9 cellular contexts compared by ENCODE assay signal in genomic region chr11:47257518-47258316, GRCh38. TPM values are rescaled to one million over a fixed set of nuclear protein-coding genes. Genes with fewer than 3 reads are reported as not detected.
DNase-seq lines count a peak whose midpoint lies in the region; ATAC-seq and TF ChIP-seq lines count a peak whose summit lies in the region.
"Had no signal": no experiment of that assay in that cellular context is flagged by ENCODE, and none has a peak within 500 bp of the region (broad histone marks: within the 10 kb centered on the region; RNA-seq: fewer than 3 reads in every experiment).

Gene NR1H3 (plus strand): TSS chr11:47257996. CDS start chr11:47259217, 1,221 bp downstream.

- TF ChIP-seq EP300 in suprapubic skin (IDR thresholded peaks at IDR 0.05) = no peak

- DNase-seq in NCI-H2196 (lab: John Stamatoyannopoulos, UW; ENCODE audit: unreplicated experiment) (peak; percentile 52), NCI-H2196 treated with DMSO at 0.1 percent for 48 hours (lab: John Stamatoyannopoulos, UW; ENCODE audit: unreplicated experiment) (no peak), PC-3 (peak; percentile 54), dermis blood vessel endothelial cell (peak; percentile 48), right lobe of liver (peak; percentile 88 to 95 (median 92)), suprapubic skin (ENCODE audit: low spot score in 2 of 2) (peak; percentile 91 to 92)
- no peak for DNase-seq in stimulated activated CD4-positive, alpha-beta T cell treated with anti-CD3 and anti-CD28 coated beads, Interleukin-2, amount 100 ng/mL, for 24 hours
- DNase-seq: CD4-positive, CD25-positive, alpha-beta regulatory T cell had no signal

- peak within 1 kb of the TSS; percentile 75 for H3K4me2 ChIP-seq in PC-3 (ENCODE audit: low read length)

- TF ChIP-seq POLR2A in right lobe of liver (IDR thresholded peaks at IDR 0.05) (peak; percentile 45), suprapubic skin (IDR thresholded peaks at IDR 0.05) (no peak)

- H3K4me1 ChIP-seq in PC-3 (ENCODE audit: insufficient read depth, low read length) = peaks cover 41% of the 10 kb centered on the region
- H3K4me1 ChIP-seq in right lobe of liver = peaks cover 0 to 55% (median 24%) of the 10 kb centered on the region in 4 donors
- H3K4me1 ChIP-seq in suprapubic skin = peaks cover 58% of the 10 kb centered on the region

- peaks cover 6% of the 10 kb centered on the region for H3F3A ChIP-seq in PC-3 (ENCODE audit: low read length, unreplicated experiment)

- H2AFZ ChIP-seq in PC-3 (ENCODE audit: low read length) = peak within 1 kb of the TSS; percentile 74

- H3K9me2 ChIP-seq in PC-3 (replicated peaks; ENCODE audit: low read length) = no peaks in the 10 kb centered on the region

- no peaks in the 10 kb centered on the region for H3K79me2 ChIP-seq in PC-3 (ENCODE audit: low read length)

- peak within 1 kb of the TSS; percentile 40 for H3K9ac ChIP-seq in PC-3 (ENCODE audit: low read length)

- WGBS in right lobe of liver (ENCODE audit: insufficient coverage, low coverage, low lambda C conversion rate, missing lambda C conversion rate) = 14% methylated on average over 9 of the region's 15 CpGs
- 7% methylated on average over 14 of the region's 15 CpGs for WGBS in suprapubic skin

- CTCF ChIA-PET in PC-3 (lab: Charles Lee) = interaction anchor here (0.7 to 2.4 kb wide), 4 partner anchors 9 to 97 kb away, joined by 5 to 33 read pairs (median 13); partner anchors contain the start of gene ACP2

- POLR2A ChIA-PET in PC-3 (lab: Charles Lee; ENCODE audit: unreplicated experiment) = interaction anchor here (0.6 kb wide), 1 partner anchor 97 kb away, joined by 3 read pairs; no protein-coding TSS in a partner anchor

- BruUV-seq in PC-3 (replicated peaks; lab: Mats Ljungman, UMichigan) = no TSS peak

- H3K36me3 ChIP-seq in PC-3 (ENCODE audit: low read depth, low read length) (no peaks in the 10 kb centered on the region), right lobe of liver (peaks cover 0 to 11% (median 3%) of the 10 kb centered on the region in 4 donors), suprapubic skin (peaks cover 5% of the 10 kb centered on the region)

- intact Hi-C loops in PC-3 (cut with micrococcal nuclease) = loop anchor here (2.0 to 5.0 kb wide), 2 partner anchors 40 to 97 kb away; no protein-coding TSS in a partner anchor
- intact Hi-C loops in right lobe of liver (cut with DNase I) = no loop called here

- TF ChIP-seq CTCF in PC-3 (conservative IDR thresholded peaks at IDR 0.05; ENCODE audit: low read depth, low read length) (peak; percentile 48), right lobe of liver (IDR thresholded peaks at IDR 0.05) (peak; percentile 36 to 57 (median 42)), suprapubic skin (IDR thresholded peaks at IDR 0.05) (peak; percentile 39 to 54)

- H3K4me3 ChIP-seq in PC-3 (ENCODE audit: low read length) (peak within 1 kb of the TSS; percentile 38; the same call in 1 of the 2 replicates), right lobe of liver (peak within 1 kb of the TSS; percentile 47 to 73 (median 59)), suprapubic skin (peak within 1 kb of the TSS; percentile 41)

- H3K27ac ChIP-seq in PC-3 (ENCODE audit: low read length) = peak within 1 kb of the TSS; percentile 62
- peak within 1 kb of the TSS; percentile 50 to 84 (median 71) for H3K27ac ChIP-seq in right lobe of liver
- peak within 1 kb of the TSS; percentile 76 for H3K27ac ChIP-seq in suprapubic skin

- H3K27me3 ChIP-seq in PC-3 (ENCODE audit: low read length) (no peaks in the 10 kb centered on the region), right lobe of liver (no peaks in the 10 kb centered on the region), suprapubic skin (no peaks in the 10 kb centered on the region)

- H3K9me3 ChIP-seq in PC-3 (ENCODE audit: low read length) = no peaks in the 10 kb centered on the region
- no peaks in the 10 kb centered on the region for H3K9me3 ChIP-seq in right lobe of liver
- H3K9me3 ChIP-seq in suprapubic skin = no peaks in the 10 kb centered on the region

- H4K20me1 ChIP-seq in PC-3 (ENCODE audit: low read length) = no peaks in the 10 kb centered on the region

- ATAC-seq in PC-3 = no peak
- peak; percentile 76 to 86 (median 81) for ATAC-seq in right lobe of liver
- ATAC-seq in HG03097 (IDR thresholded peaks at IDR 0.05; ENCODE audit: low FRiP score, unreplicated experiment) = no peak

RNA-seq across cellular contexts. Expression of gene NR1H3, which starts in this region (rescaled TPM):
- total RNA-seq in PC-3 (2014; rRNA removed) (14.2 and 31.6 TPM in 2 replicates), dermis blood vessel endothelial cell (34.7 and 36.6 TPM in 2 replicates), right lobe of liver (10 to 100 TPM; 61.5 to 82.9 (median 67.3) TPM), suprapubic skin (10 to 100 TPM; 17.5 to 27.0 (median 25.0) TPM)

Comparison
In these comparisons a context has a peak if more than half of its experiments do, and no peak if none do; other contexts are left out.
1. DNase-seq: peak in NCI-H2196 (single experiment), PC-3 (single experiment), dermis blood vessel endothelial cell (single experiment), right lobe of liver (3 of 3) and suprapubic skin (2 of 2); none in NCI-H2196 treated with DMSO at 0.1 percent for 48 hours (single experiment) and stimulated activated CD4-positive, alpha-beta T cell treated with anti-CD3 and anti-CD28 coated beads, Interleukin-2, amount 100 ng/mL, for 24 hours (0 of 2).
2. ATAC-seq: peak in right lobe of liver (4 of 4); none in PC-3 (single experiment) and HG03097 (single experiment).
3. Peak in every context shown above with its lines, with median percentiles within 50 percentile points of each other: H3K27ac ChIP-seq, H3K4me3 ChIP-seq and CTCF ChIP-seq.